ENCODE assay signal across 20 cellular contexts in genomic region chr17:80116276-80116922, GRCh38. TPM values are rescaled to one million over a fixed set of nuclear protein-coding genes. Genes with fewer than 3 reads are reported as not detected.
DNase-seq lines count a peak whose midpoint lies in the region; ATAC-seq, FAIRE-seq and TF ChIP-seq lines count a peak whose summit lies in the region.
"Had no signal": no experiment of that assay in that cellular context is flagged by ENCODE, and none has a peak within 500 bp of the region (broad histone marks: within the 10 kb centered on the region; RNA-seq: fewer than 3 reads in every experiment).

No MANE protein-coding gene starts in this region.

- no peaks in the 10 kb centered on the region for H3K79me1 ChIP-seq in mesenchymal stem cell (replicated peaks; ENCODE audit: low read length, poor library complexity, severe bottlenecking)

- H3K9ac ChIP-seq in astrocyte (ENCODE audit: low read length) (no peak overlapping the region), mesenchymal stem cell (ENCODE audit: low read length) (no peak overlapping the region)
- H3K9ac ChIP-seq: BLaER1 treated with 17β-estradiol and CSF1 and Interleukin-3, amounts not matched to agents 10 nM and 100 nM had no signal

- no peaks in the 10 kb centered on the region for H3K36me3 ChIP-seq in astrocyte (ENCODE audit: insufficient read depth, low read length)
- H3K36me3 ChIP-seq in mesenchymal stem cell (ENCODE audit: control insufficient read depth in 1 of 2, insufficient read depth in 2 of 2, low read depth in 1 of 2, low read length in 2 of 2): peaks cover 5 to 6% of the 10 kb centered on the region in 2 experiments
- no peaks in the 10 kb centered on the region for H3K36me3 ChIP-seq in upper lobe of right lung

- ATAC-seq in upper lobe of right lung (no peak), GM19395 (IDR thresholded peaks at IDR 0.05; ENCODE audit: unreplicated experiment) (no peak)
- ATAC-seq in CD4-positive, alpha-beta T cell (ENCODE audit: poor library complexity): no peak
- ATAC-seq: GM23338, PC-3 had no signal

- H3K4ac ChIP-seq in mesenchymal stem cell (ENCODE audit: low read depth in 1 of 2, low read length in 2 of 2): no peak overlapping the region

- no peak overlapping the region for H2BK5ac ChIP-seq in mesenchymal stem cell (ENCODE audit: low read depth, low read length, poor library complexity, severe bottlenecking)

- H2BK12ac ChIP-seq in mesenchymal stem cell (ENCODE audit: low read length in 2 of 2): no peak overlapping the region

- POLR2A ChIA-PET in CD4-positive, alpha-beta T cell (lab: Charles Lee): interaction anchor here (0.6 to 1.3 kb wide), 2 partner anchors 12 to 581 kb away, joined by 3 to 4 read pairs; no protein-coding TSS in a partner anchor

- no peak overlapping the region for H3K14ac ChIP-seq in mesenchymal stem cell (ENCODE audit: low read length in 2 of 2)

- H3K27ac ChIP-seq in astrocyte (ENCODE audit: low read depth, low read length) (no peak overlapping the region), mesenchymal stem cell (ENCODE audit: low read length, poor library complexity, severe bottlenecking) (no peak overlapping the region), upper lobe of right lung (no peak overlapping the region)
- no peak overlapping the region for H3K27ac ChIP-seq in CD4-positive, alpha-beta T cell (ENCODE audit: low read depth, low read length)
- H3K27ac ChIP-seq: 22Rv1; BLaER1 treated with 17β-estradiol and CSF1 and Interleukin-3, amounts not matched to agents 10 nM and 100 nM; SK-N-MC had no signal

- H3K79me2 ChIP-seq in astrocyte (ENCODE audit: insufficient read depth, low read length): no peaks in the 10 kb centered on the region

- H3K4me2 ChIP-seq in astrocyte (ENCODE audit: low read length): no peak overlapping the region
- H3K4me2 ChIP-seq in mesenchymal stem cell (ENCODE audit: low read length, poor library complexity, severe bottlenecking): no peak overlapping the region
- H3K4me2 ChIP-seq: BLaER1 treated with 17β-estradiol and CSF1 and Interleukin-3, amounts not matched to agents 10 nM and 100 nM; GM23338 had no signal

- no peak overlapping the region for H2AFZ ChIP-seq in astrocyte (ENCODE audit: low read depth, low read length)
- H2AFZ ChIP-seq in mesenchymal stem cell (ENCODE audit: low read depth, low read length): no peak overlapping the region
- H2AFZ ChIP-seq: GM23338 had no signal

- FAIRE-seq in astrocyte (lab: Jason Lieb, UNC): no peak

- DNase-seq in activated CD8-positive, alpha-beta memory T cell treated with anti-CD3 and anti-CD28 coated beads for 24 hours: peak; percentile 21
- no peak for DNase-seq in activated CD8-positive, alpha-beta memory T cell treated with anti-CD3 and anti-CD28 coated beads, Interleukin-2, amount 50 U/mL, for 48 hours
- no peak for DNase-seq in astrocyte (ENCODE audit: low read depth)
- peak; percentile 44 for DNase-seq in mesenchymal stem cell
- peak; percentile 21 for DNase-seq in upper lobe of right lung
- no peak for DNase-seq in CD4-positive, alpha-beta T cell
- DNase-seq in CD1c-positive myeloid dendritic cell (ENCODE audit: extremely low spot score): no peak
- DNase-seq: DMS153, HFFc6, KG1, NCI-H1092 treated with DMSO at 0.1 percent for 48 hours, NCI-H1694 treated with DMSO at 0.1 percent for 48 hours, NCI-H69, PC-3 had no signal

- H4K91ac ChIP-seq in mesenchymal stem cell (ENCODE audit: low read length): no peak overlapping the region

- no peaks in the 10 kb centered on the region for H3K27me3 Mint-ChIP-seq in astrocyte (ENCODE audit: low read depth, unreplicated experiment)
- H3K27me3 Mint-ChIP-seq in CD4-positive, alpha-beta T cell: no peaks in the 10 kb centered on the region

- no peak overlapping the region for H3K4me3 ChIP-seq in astrocyte (ENCODE audit: insufficient read depth, low read depth, low read length)
- no peak overlapping the region for H3K4me3 ChIP-seq in mesenchymal stem cell (ENCODE audit: insufficient read depth in 1 of 2, low read depth in 1 of 2, low read length in 2 of 2)
- H3K4me3 ChIP-seq in upper lobe of right lung: no peak overlapping the region
- H3K4me3 ChIP-seq: BLaER1 treated with 17β-estradiol and CSF1 and Interleukin-3, amounts not matched to agents 10 nM and 100 nM; GM23338; SK-N-MC had no signal

- no peak for TF ChIP-seq CTCF in astrocyte (IDR thresholded peaks at IDR 0.05; ENCODE audit: insufficient read depth, low read depth, low read length)
- no peak for TF ChIP-seq CTCF in upper lobe of right lung (IDR thresholded peaks at IDR 0.05)
- no peak for TF ChIP-seq CTCF in CD4-positive, alpha-beta T cell (IDR thresholded peaks at IDR 0.05)

- CTCF ChIA-PET in CD4-positive, alpha-beta T cell (lab: Charles Lee): no interaction called here

- peaks cover 6% of the 10 kb centered on the region for H3K4me1 Mint-ChIP-seq in astrocyte (ENCODE audit: low read depth, unreplicated experiment)
- no peaks in the 10 kb centered on the region for H3K4me1 Mint-ChIP-seq in CD4-positive, alpha-beta T cell (ENCODE audit: low read depth)

- H3K18ac ChIP-seq in mesenchymal stem cell (ENCODE audit: low read depth in 1 of 2, low read length in 2 of 2): no peak overlapping the region

- peaks cover 7% of the 10 kb centered on the region for H3K9me3 Mint-ChIP-seq in astrocyte (ENCODE audit: unreplicated experiment)
- no peaks in the 10 kb centered on the region for H3K9me3 Mint-ChIP-seq in CD4-positive, alpha-beta T cell
- H3K9me3 Mint-ChIP-seq: GM23338 had no signal

- H3K27ac Mint-ChIP-seq in astrocyte (ENCODE audit: unreplicated experiment): peak overlapping the region; percentile 53
- no peak overlapping the region for H3K27ac Mint-ChIP-seq in CD4-positive, alpha-beta T cell
- H3K27ac Mint-ChIP-seq: GM23338, HFFc6 had no signal

- intact Hi-C loops in upper lobe of right lung (cut with DNase I): no loop called here
- intact Hi-C loops in CD4-positive, alpha-beta T cell (cut with DNase I, micrococcal nuclease): no loop called here

- WGBS in mesenchymal stem cell: 78% methylated on average over 16 of the region's 16 CpGs

- no peak overlapping the region for H3K4me3 Mint-ChIP-seq in astrocyte (ENCODE audit: unreplicated experiment)
- no peak overlapping the region for H3K4me3 Mint-ChIP-seq in CD4-positive, alpha-beta T cell
- H3K4me3 Mint-ChIP-seq: GM23338, HFFc6 had no signal

- H4K8ac ChIP-seq in mesenchymal stem cell (ENCODE audit: low read length): peak overlapping the region; percentile 29

- no peaks in the 10 kb centered on the region for H3K9me3 ChIP-seq in astrocyte (ENCODE audit: insufficient read depth, low read depth, low read length)
- no peaks in the 10 kb centered on the region for H3K9me3 ChIP-seq in mesenchymal stem cell (ENCODE audit: control insufficient read depth, low read length)
- H3K9me3 ChIP-seq in upper lobe of right lung: no peaks in the 10 kb centered on the region
- H3K9me3 ChIP-seq in CD4-positive, alpha-beta T cell (ENCODE audit: control insufficient read depth, low read length): no peaks in the 10 kb centered on the region

- H2AK5ac ChIP-seq in mesenchymal stem cell (ENCODE audit: low read length, severe bottlenecking): no peak overlapping the region

- H3K27me3 ChIP-seq in astrocyte (ENCODE audit: insufficient read depth, low read length) (no peaks in the 10 kb centered on the region), mesenchymal stem cell (ENCODE audit: control insufficient read depth in 1 of 2, insufficient read depth in 1 of 2, low read length in 2 of 2) (peaks cover 0 to 3% of the 10 kb centered on the region in 2 experiments), upper lobe of right lung (no peaks in the 10 kb centered on the region)
- no peaks in the 10 kb centered on the region for H3K27me3 ChIP-seq in CD4-positive, alpha-beta T cell (ENCODE audit: control insufficient read depth, insufficient read depth, low read length)

- H3K36me3 Mint-ChIP-seq in astrocyte (ENCODE audit: low read depth, unreplicated experiment): peaks cover 27% of the 10 kb centered on the region
- no peaks in the 10 kb centered on the region for H3K36me3 Mint-ChIP-seq in CD4-positive, alpha-beta T cell (ENCODE audit: low read depth)

- peak overlapping the region; percentile 70 for H2BK15ac ChIP-seq in mesenchymal stem cell (ENCODE audit: low read depth, poor library complexity, severe bottlenecking)

- H3K4me1 ChIP-seq in astrocyte (ENCODE audit: insufficient read depth, low read length) (no peaks in the 10 kb centered on the region), mesenchymal stem cell (ENCODE audit: control insufficient read depth, insufficient read depth, low read depth, low read length) (peaks cover 28% of the 10 kb centered on the region), upper lobe of right lung (no peaks in the 10 kb centered on the region)

- no peak overlapping the region for H3K23ac ChIP-seq in mesenchymal stem cell (ENCODE audit: low read length in 2 of 2)

- H4K20me1 ChIP-seq in astrocyte (ENCODE audit: insufficient read depth, low read length): no peaks in the 10 kb centered on the region

- H2BK120ac ChIP-seq in mesenchymal stem cell (ENCODE audit: low read depth, low read length): no peak overlapping the region

RNA-seq across cellular contexts. Expression of gene GAA, which starts 15.0 kb away (rescaled TPM):
- total RNA-seq in astrocyte: 46.9 and 47.7 TPM in 2 replicates
- polyA plus RNA-seq in mesenchymal stem cell (2013, experiment 1 of 2): 33.6 TPM
- 33.3 TPM for polyA plus RNA-seq in mesenchymal stem cell (2013, experiment 2 of 2)
- total RNA-seq in upper lobe of right lung: 99.1 TPM
- 10 to 100 TPM; 22.2 to 22.4 TPM for total RNA-seq in CD4-positive, alpha-beta T cell

RNA-seq across cellular contexts. Expression of gene EIF4A3, which starts 30.5 kb away (rescaled TPM):
- total RNA-seq in astrocyte (87.5 and 89.9 TPM in 2 replicates), upper lobe of right lung (56.0 TPM)
- polyA plus RNA-seq in mesenchymal stem cell (2013, experiment 1 of 2): 50.7 TPM
- polyA plus RNA-seq in mesenchymal stem cell (2013, experiment 2 of 2): 54.6 TPM
- 10 to 100 TPM; 79.6 to 79.7 TPM for total RNA-seq in CD4-positive, alpha-beta T cell

RNA-seq across cellular contexts. Expression of gene CARD14, which starts 53.4 kb away (rescaled TPM):
- total RNA-seq in astrocyte: 0.29 TPM in 1 of 2 replicates, not detected in the other
- 0.01 TPM for polyA plus RNA-seq in mesenchymal stem cell (2013, experiment 1 of 2)
- 0.07 TPM for polyA plus RNA-seq in mesenchymal stem cell (2013, experiment 2 of 2)
- 1.1 TPM for total RNA-seq in upper lobe of right lung
- not detected for total RNA-seq in CD4-positive, alpha-beta T cell
- total RNA-seq: HFFc6, MCF 10A had no signal

Comparison
In these comparisons a context has a peak if more than half of its experiments do, and no peak if none do; other contexts are left out.
1. DNase-seq: peak in activated CD8-positive, alpha-beta memory T cell treated with anti-CD3 and anti-CD28 coated beads for 24 hours (single experiment), mesenchymal stem cell (single experiment) and upper lobe of right lung (single experiment); none in activated CD8-positive, alpha-beta memory T cell treated with anti-CD3 and anti-CD28 coated beads, Interleukin-2, amount 50 U/mL, for 48 hours (single experiment), astrocyte (single experiment), CD4-positive, alpha-beta T cell (0 of 10) and CD1c-positive myeloid dendritic cell (single experiment).